8 cellular contexts compared by ENCODE assay signal in genomic region chr2:96815326-96816126, GRCh38. TPM values are rescaled to one million over a fixed set of nuclear protein-coding genes. Genes with fewer than 3 reads are reported as not detected.
DNase-seq lines count a peak whose midpoint lies in the region; ATAC-seq, FAIRE-seq and TF ChIP-seq lines count a peak whose summit lies in the region.

No MANE protein-coding gene starts in this region.

- peak in 3 of 10 experiments; percentile 4 to 29 (median 16) for DNase-seq in CD4-positive, alpha-beta T cell
- DNase-seq in GM18507 (ENCODE audit: extremely low spot score, insufficient read length, low read depth), result no peak
- no peak for DNase-seq in esophagus muscularis mucosa (ENCODE audit: extremely low spot score)
- DNase-seq in neural progenitor cell (ENCODE audit: low spot score), result peak; percentile 46
- no peak for DNase-seq in NCI-H187 treated with DMSO at 0.1 percent for 48 hours (lab: John Stamatoyannopoulos, UW)
- DNase-seq in MV-4-11 (lab: John Stamatoyannopoulos, UW), result no peak

- H3K4me1 Mint-ChIP-seq in CD4-positive, alpha-beta T cell (ENCODE audit: low read depth), result peaks cover 54% of the 10 kb centered on the region
- peaks cover 39% of the 10 kb centered on the region for H3K4me1 Mint-ChIP-seq in neural progenitor cell

- no peak for TF ChIP-seq POLR2A in esophagus muscularis mucosa (IDR thresholded peaks at IDR 0.05; ENCODE audit: low read depth)

- peaks cover 29% of the 10 kb centered on the region for H3F3A ChIP-seq in neural progenitor cell (ENCODE audit: low read depth)

- peaks cover 12% of the 10 kb centered on the region for H3K4me1 ChIP-seq in HUES48 (ENCODE audit: control insufficient read depth, insufficient read depth, low read length)
- H3K4me1 ChIP-seq in esophagus muscularis mucosa, result peaks cover 50 to 55% (median 54%) of the 10 kb centered on the region in 4 donors
- H3K4me1 ChIP-seq in neural progenitor cell, result peaks cover 32% of the 10 kb centered on the region

- H3K27me3 Mint-ChIP-seq in CD4-positive, alpha-beta T cell, result no peaks in the 10 kb centered on the region
- peaks cover 11% of the 10 kb centered on the region for H3K27me3 Mint-ChIP-seq in neural progenitor cell (ENCODE audit: insufficient read depth, low read depth)

- H3K27ac Mint-ChIP-seq in CD4-positive, alpha-beta T cell, result peak overlapping the region; percentile 88
- H3K27ac Mint-ChIP-seq in neural progenitor cell, result peak overlapping the region; percentile 44

- 4% methylated on average over 17 of the region's 60 CpGs for WGBS in esophagus muscularis mucosa

- H3K27me3 ChIP-seq in CD4-positive, alpha-beta T cell (ENCODE audit: control insufficient read depth, insufficient read depth, low read length), result no peaks in the 10 kb centered on the region
- no peaks in the 10 kb centered on the region for H3K27me3 ChIP-seq in HUES48 (ENCODE audit: control insufficient read depth, insufficient read depth, low read length)
- H3K27me3 ChIP-seq in esophagus muscularis mucosa, result no peaks in the 10 kb centered on the region
- peaks cover 7% of the 10 kb centered on the region for H3K27me3 ChIP-seq in neural progenitor cell

- H4K20me1 ChIP-seq in neural progenitor cell (ENCODE audit: low read depth), result peaks cover 45% of the 10 kb centered on the region

- no peaks in the 10 kb centered on the region for H3K9me3 ChIP-seq in CD4-positive, alpha-beta T cell (ENCODE audit: control insufficient read depth, low read length)
- H3K9me3 ChIP-seq in HUES48 (ENCODE audit: control insufficient read depth, insufficient read depth, low read length) (no peaks in the 10 kb centered on the region), esophagus muscularis mucosa (no peaks in the 10 kb centered on the region), neural progenitor cell (ENCODE audit: low read depth) (no peaks in the 10 kb centered on the region)

- CTCF ChIA-PET in CD4-positive, alpha-beta T cell (lab: Charles Lee), result interaction anchor here (0.6 to 3.2 kb wide), 8 partner anchors 8 to 823 kb away, joined by 3 to 27 read pairs (median 6); partner anchors contain the start of genes ANKRD36 and ANKRD39

- peak overlapping the region; percentile 82 for H2AFZ ChIP-seq in neural progenitor cell (replicated peaks)

- H3K9me3 Mint-ChIP-seq in CD4-positive, alpha-beta T cell, result no peaks in the 10 kb centered on the region
- no peaks in the 10 kb centered on the region for H3K9me3 Mint-ChIP-seq in neural progenitor cell

- FAIRE-seq in GM18507 (lab: Jason Lieb, UNC), result peak; percentile 72

- peak overlapping the region; percentile 92 for H3K4me3 Mint-ChIP-seq in CD4-positive, alpha-beta T cell
- H3K4me3 Mint-ChIP-seq in neural progenitor cell, result peak overlapping the region; percentile 95

- POLR2A ChIA-PET in CD4-positive, alpha-beta T cell (lab: Charles Lee), result interaction anchor here (0.7 to 3.8 kb wide), 23 partner anchors 9 to 669 kb away, joined by 3 to 50 read pairs (median 5); partner anchors contain the start of genes ANKRD39, ARID5A and CNNM4

- H3K36me3 ChIP-seq in HUES48 (ENCODE audit: control insufficient read depth, insufficient read depth, low read length) (peaks cover 18% of the 10 kb centered on the region), esophagus muscularis mucosa (peaks cover 0 to 13% (median 0%) of the 10 kb centered on the region in 4 donors), neural progenitor cell (no peaks in the 10 kb centered on the region)

- no peak for TF ChIP-seq EP300 in esophagus muscularis mucosa (IDR thresholded peaks at IDR 0.05)

- peak overlapping the region; percentile 52 for H3K27ac ChIP-seq in CD4-positive, alpha-beta T cell (ENCODE audit: low read depth, low read length)
- H3K27ac ChIP-seq in HUES48 (ENCODE audit: low read depth, low read length) (peak overlapping the region; percentile 75), esophagus muscularis mucosa (replicated peaks in 1 of 4) (peak overlapping the region; percentile 94 to 97 (median 96)), neural progenitor cell (no peak overlapping the region)

- peaks cover 37% of the 10 kb centered on the region for H3K79me2 ChIP-seq in neural progenitor cell (ENCODE audit: low read depth)

- ATAC-seq in CD4-positive, alpha-beta T cell (ENCODE audit: poor library complexity), result peak; percentile 10

- intact Hi-C loops in CD4-positive, alpha-beta T cell (cut with DNase I, micrococcal nuclease), result loop anchor here (1.0 to 5.0 kb wide), 9 partner anchors 9 to 278 kb away; partner anchors contain the start of genes ANKRD39 (in 2 of the 2), CNNM4 (in 2 of the 2), ARID5A (in 1 of the 2) and LMAN2L (in 1 of the 2)
- intact Hi-C loops in esophagus muscularis mucosa (cut with DNase I), result loop anchor here (2.0 to 10.0 kb wide), 3 partner anchors 41 to 181 kb away; partner anchors contain the start of genes CNNM4 and KANSL3

- H3K4me3 ChIP-seq in HUES48 (ENCODE audit: low read depth, low read length) (peak overlapping the region; percentile 88), WI38 (ENCODE audit: low read depth, low read length) (peak overlapping the region; percentile 68), esophagus muscularis mucosa (peak overlapping the region; percentile 69 to 98 (median 86)), neural progenitor cell (peak overlapping the region; percentile 74)

- peaks cover 44% of the 10 kb centered on the region for H3K36me3 Mint-ChIP-seq in CD4-positive, alpha-beta T cell (ENCODE audit: low read depth)
- H3K36me3 Mint-ChIP-seq in neural progenitor cell, result peaks cover 33% of the 10 kb centered on the region

- TF ChIP-seq CTCF in CD4-positive, alpha-beta T cell (IDR thresholded peaks at IDR 0.05), result no peak
- TF ChIP-seq CTCF in WI38 (IDR thresholded peaks at IDR 0.05; ENCODE audit: low read depth, low read length) (no peak), esophagus muscularis mucosa (IDR thresholded peaks at IDR 0.05) (no peak), neural progenitor cell (IDR thresholded peaks at IDR 0.05) (no peak)

- peak overlapping the region; percentile 38; the same call in 1 of the 2 replicates for H3K9ac ChIP-seq in HUES48 (ENCODE audit: low read depth, low read length)
- H3K9ac ChIP-seq in neural progenitor cell, result no peak overlapping the region

- H3K4me2 ChIP-seq in neural progenitor cell, result peak overlapping the region; percentile 88

RNA-seq across cellular contexts. Expression of gene CNNM3, which starts 0.5 kb away (rescaled TPM):
- total RNA-seq in CD4-positive, alpha-beta T cell, result 10 to 100 TPM; 48.7 to 53.5 TPM
- total RNA-seq in esophagus muscularis mucosa (10 to 100 TPM; 11.8 to 30.3 (median 22.1) TPM), neural progenitor cell (ENCODE audit: low replicate concordance) (11.1 and 20.2 TPM in 2 replicates)

RNA-seq across cellular contexts. Expression of gene ANKRD23, which starts 28.3 kb away (rescaled TPM):
- 10 to 100 TPM in 1 of 2 experiments, 1 to 10 TPM in 1; 6.2 to 10.4 TPM for total RNA-seq in CD4-positive, alpha-beta T cell
- total RNA-seq in esophagus muscularis mucosa (1 to 10 TPM; 2.2 to 6.0 (median 4.2) TPM), neural progenitor cell (ENCODE audit: low replicate concordance) (10.8 and 11.4 TPM in 2 replicates)

RNA-seq across cellular contexts. Expression of gene ANKRD39, which starts 42.3 kb away (rescaled TPM):
- total RNA-seq in CD4-positive, alpha-beta T cell, result 10 to 100 TPM; 17.2 to 18.3 TPM
- total RNA-seq in esophagus muscularis mucosa (10 to 100 TPM; 12.4 to 17.2 (median 14.7) TPM), neural progenitor cell (ENCODE audit: low replicate concordance) (4.0 and 17.3 TPM in 2 replicates)

RNA-seq across cellular contexts. Expression of gene SEMA4C, which starts 54.4 kb away (rescaled TPM):
- total RNA-seq in CD4-positive, alpha-beta T cell, result 10 to 100 TPM; 55.8 to 56.8 TPM
- 10 to 100 TPM; 54.4 to 82.7 (median 75.4) TPM for total RNA-seq in esophagus muscularis mucosa
- 39.1 and 103 TPM in 2 replicates for total RNA-seq in neural progenitor cell (ENCODE audit: low replicate concordance)

RNA-seq across cellular contexts. Expression of gene CNNM4, which starts 54.8 kb away (rescaled TPM):
- total RNA-seq in CD4-positive, alpha-beta T cell, result 1 to 10 TPM; 7.0 to 7.1 TPM
- total RNA-seq in esophagus muscularis mucosa (1 to 10 TPM; 3.3 to 7.5 (median 5.3) TPM), neural progenitor cell (ENCODE audit: low replicate concordance) (15.5 and 24.4 TPM in 2 replicates)
